8 cellular contexts compared by ENCODE assay signal in genomic region chr7:93622036-93622714, GRCh38. TPM values are rescaled to one million over a fixed set of nuclear protein-coding genes. Genes with fewer than 3 reads are reported as not detected.
DNase-seq lines count a peak whose midpoint lies in the region; ATAC-seq and TF ChIP-seq lines count a peak whose summit lies in the region.

No MANE protein-coding gene starts in this region.

- H3F3A ChIP-seq in PC-3 (ENCODE audit: low read length, unreplicated experiment): no peaks in the 10 kb centered on the region

- H3K4me2 ChIP-seq in PC-3 (ENCODE audit: low read length): peak overlapping the region; percentile 34; the same call in 1 of the 2 replicates

- H3K4me1 ChIP-seq in PC-3 (ENCODE audit: insufficient read depth, low read length): no peaks in the 10 kb centered on the region

- H3K4me3 Mint-ChIP-seq in Calu3 (ENCODE audit: low read depth, unreplicated experiment): peak overlapping the region; percentile 60

- no peak overlapping the region for H2AFZ ChIP-seq in PC-3 (ENCODE audit: low read length)

- peaks cover 5% of the 10 kb centered on the region for H3K36me3 Mint-ChIP-seq in Calu3 (ENCODE audit: insufficient read depth, unreplicated experiment)

- no peaks in the 10 kb centered on the region for H3K9me2 ChIP-seq in PC-3 (replicated peaks; ENCODE audit: low read length)

- H3K9ac ChIP-seq in PC-3 (ENCODE audit: low read length): no peak overlapping the region

- peaks cover 7% of the 10 kb centered on the region for H3K4me1 Mint-ChIP-seq in Calu3 (ENCODE audit: low read depth, unreplicated experiment)

- no peaks in the 10 kb centered on the region for H4K20me1 ChIP-seq in PC-3 (ENCODE audit: low read length)

- no peak overlapping the region for H3K27ac ChIP-seq in PC-3 (ENCODE audit: low read length)

- intact Hi-C loops in Calu3 (cut with micrococcal nuclease; ENCODE audit: unreplicated experiment): loop anchor here (5.0 to 10.0 kb wide), 2 partner anchors 603 to 655 kb away; no protein-coding TSS in a partner anchor
- intact Hi-C loops in PC-3 (cut with micrococcal nuclease): loop anchor here (5.0 kb wide), 1 partner anchor 655 kb away; no protein-coding TSS in a partner anchor
- intact Hi-C loops in left ventricle myocardium superior (cut with micrococcal nuclease): no loop called here

- POLR2A ChIA-PET in PC-3 (lab: Charles Lee; ENCODE audit: unreplicated experiment): no interaction called here

- H3K27ac Mint-ChIP-seq in Calu3 (ENCODE audit: unreplicated experiment): peak overlapping the region; percentile 60

- no peaks in the 10 kb centered on the region for H3K79me2 ChIP-seq in PC-3 (ENCODE audit: low read length)

- CTCF ChIA-PET in Calu3 (lab: Charles Lee): interaction anchor here (0.5 to 1.1 kb wide), 2 partner anchors 63 to 98 kb away, joined by 3 read pairs; no protein-coding TSS in a partner anchor
- CTCF ChIA-PET in PC-3 (lab: Charles Lee): no interaction called here

- no peaks in the 10 kb centered on the region for H3K27me3 Mint-ChIP-seq in Calu3 (ENCODE audit: unreplicated experiment)

- H3K9me3 Mint-ChIP-seq in Calu3 (ENCODE audit: low read depth, unreplicated experiment): no peaks in the 10 kb centered on the region

- H3K36me3 ChIP-seq in PC-3 (ENCODE audit: low read depth, low read length): no peaks in the 10 kb centered on the region

- BruUV-seq in Calu3 (replicated peaks; lab: Mats Ljungman, UMichigan) (no TSS peak), PC-3 (replicated peaks; lab: Mats Ljungman, UMichigan) (no TSS peak)

- no peaks in the 10 kb centered on the region for H3K27me3 ChIP-seq in PC-3 (ENCODE audit: low read length)

- TF ChIP-seq CTCF in Calu3 (IDR thresholded peaks at IDR 0.05; ENCODE audit: unreplicated experiment) (peak; percentile 59), PC-3 (conservative IDR thresholded peaks at IDR 0.05; ENCODE audit: low read depth, low read length) (peak; percentile 58)

- H3K9me3 ChIP-seq in PC-3 (ENCODE audit: low read length): no peaks in the 10 kb centered on the region

- DNase-seq in Calu3 (peak; percentile 20), HK-2 (ENCODE audit: unreplicated experiment) (peak; percentile 14), PC-3 (peak; percentile 31), left ventricle myocardium superior (no peak), UCSD-AML1 (lab: John Stamatoyannopoulos, UW; ENCODE audit: unreplicated experiment) (no peak), GF-D8 (lab: John Stamatoyannopoulos, UW) (no peak)

- H3K4me3 ChIP-seq in PC-3 (ENCODE audit: low read length): no peak overlapping the region

- ATAC-seq in PC-3: peak; percentile 94
- ATAC-seq in left ventricle myocardium superior: peak; percentile 75
- ATAC-seq in HG02852 (IDR thresholded peaks at IDR 0.05; ENCODE audit: unreplicated experiment): no peak
- no peak for ATAC-seq in GM21390 (IDR thresholded peaks at IDR 0.05; ENCODE audit: unreplicated experiment)

RNA-seq across cellular contexts. Expression of gene CALCR, which starts 47.7 kb away (rescaled TPM):
- total RNA-seq in Calu3 (2022): not detected in 2 replicates
- not detected in 2 replicates for total RNA-seq in PC-3 (2014; rRNA removed)
- total RNA-seq in left ventricle myocardium superior: not detected

Comparison
In these comparisons a context has a peak if more than half of its experiments do, and no peak if none do; other contexts are left out.
1. DNase-seq: peak in Calu3 (single experiment), HK-2 (single experiment) and PC-3 (single experiment); none in left ventricle myocardium superior (single experiment), UCSD-AML1 (single experiment) and GF-D8 (single experiment).
2. ATAC-seq: peak in PC-3 (single experiment) and left ventricle myocardium superior (single experiment); none in HG02852 (single experiment) and GM21390 (single experiment).